10 cellular contexts compared by ENCODE assay signal in genomic region chr17:81096741-81097133, GRCh38.
DNase-seq lines count a peak whose midpoint lies in the region; ATAC-seq, FAIRE-seq and TF ChIP-seq lines count a peak whose summit lies in the region.
"Had no signal": no experiment of that assay in that cellular context is flagged by ENCODE, and none has a peak within 500 bp of the region (broad histone marks: within the 10 kb centered on the region; RNA-seq: fewer than 3 reads in every experiment).

No MANE protein-coding gene starts in this region.

- TF ChIP-seq POLR2A in H1 (IDR thresholded peaks at IDR 0.05; ENCODE audit: control extremely low read depth in 1 of 2, low read depth in 2 of 2, low read length in 2 of 2), result no peak

- ATAC-seq in PC-3, result no peak
- no peak for ATAC-seq in HG03108 (IDR thresholded peaks at IDR 0.05; ENCODE audit: unreplicated experiment)

- H3K9me3 Mint-ChIP-seq in neural progenitor cell, result no peaks in the 10 kb centered on the region

- no peak overlapping the region for H4K91ac ChIP-seq in H1 (replicated peaks; ENCODE audit: insufficient read length, low read length)

- H3K23ac ChIP-seq in H1 (ENCODE audit: insufficient read length), result no peak overlapping the region

- H3K27me3 Mint-ChIP-seq in neural progenitor cell (ENCODE audit: insufficient read depth, low read depth), result peaks cover 5% of the 10 kb centered on the region

- H3F3A ChIP-seq in PC-3 (ENCODE audit: low read length, unreplicated experiment) (peaks cover 3% of the 10 kb centered on the region), neural progenitor cell (ENCODE audit: low read depth) (peaks cover 21% of the 10 kb centered on the region)

- H3K9me2 ChIP-seq in PC-3 (replicated peaks; ENCODE audit: low read length), result no peaks in the 10 kb centered on the region

- H3K27ac Mint-ChIP-seq in neural progenitor cell, result peak overlapping the region; percentile 87

- no peak for TF ChIP-seq CTCF in PC-3 (conservative IDR thresholded peaks at IDR 0.05; ENCODE audit: low read depth, low read length)
- no peak for TF ChIP-seq CTCF in H1 (IDR thresholded peaks at IDR 0.05; ENCODE audit: control extremely low read depth in 1 of 3, insufficient read depth in 1 of 3, low read depth in 1 of 3, low read length in 3 of 3)
- TF ChIP-seq CTCF in neural progenitor cell (IDR thresholded peaks at IDR 0.05), result no peak

- DNase-seq in PC-3 (no peak), H1 (ENCODE audit: low read depth in 1 of 2, low spot score in 2 of 2) (no peak), neural progenitor cell (ENCODE audit: low spot score) (no peak), T-helper 1 cell (no peak), NOMO-1 treated with dmso at 0.1 percent for 144 hours (lab: John Stamatoyannopoulos, UW; ENCODE audit: unreplicated experiment) (no peak), hippocampal formation (lab: John Stamatoyannopoulos, UW) (no peak)
- DNase-seq: NCI-H1105 had no signal

- H3K27me3 ChIP-seq in BLaER1 (peaks cover 77% of the 10 kb centered on the region), PC-3 (ENCODE audit: low read length) (no peaks in the 10 kb centered on the region), H1 (replicated peaks in 1 of 4; ENCODE audit: control insufficient read depth in 3 of 4, extremely low read depth in 1 of 4, insufficient read depth in 3 of 4, low read length in 3 of 4) (no peaks in the 10 kb centered on the region), neural progenitor cell (no peaks in the 10 kb centered on the region)

- peak overlapping the region; percentile 72; the same call in 1 of the 2 replicates for H2BK20ac ChIP-seq in H1 (ENCODE audit: low read length)

- H3K9me3 ChIP-seq in BLaER1 (no peaks in the 10 kb centered on the region), PC-3 (ENCODE audit: low read length) (no peaks in the 10 kb centered on the region), H1 (ENCODE audit: insufficient read depth in 2 of 2, low read depth in 1 of 2, low read length in 1 of 2) (no peaks in the 10 kb centered on the region), neural progenitor cell (ENCODE audit: low read depth) (no peaks in the 10 kb centered on the region)
- H3K9me3 ChIP-seq: neutrophil had no signal

- peaks cover 74% of the 10 kb centered on the region for H4K20me1 ChIP-seq in BLaER1
- no peaks in the 10 kb centered on the region for H4K20me1 ChIP-seq in PC-3 (ENCODE audit: low read length)
- H4K20me1 ChIP-seq in H1 (replicated peaks in 1 of 2; ENCODE audit: control insufficient read depth in 1 of 2, insufficient read depth in 2 of 2, low read length in 2 of 2), result peaks cover 0 to 2% of the 10 kb centered on the region in 2 experiments
- H4K20me1 ChIP-seq in neural progenitor cell (ENCODE audit: low read depth), result peaks cover 6% of the 10 kb centered on the region

- no peak overlapping the region for H4K5ac ChIP-seq in H1 (ENCODE audit: insufficient read length, low read depth, low read length)

- H2BK15ac ChIP-seq in H1 (ENCODE audit: low read length), result no peak overlapping the region; the same call in 1 of the 2 replicates

- H3K36me3 Mint-ChIP-seq in neural progenitor cell, result no peaks in the 10 kb centered on the region

- peaks cover 55% of the 10 kb centered on the region for H3K4me1 Mint-ChIP-seq in neural progenitor cell

- H3K23me2 ChIP-seq in H1 (ENCODE audit: low read depth, low read length), result no peaks in the 10 kb centered on the region

- peak overlapping the region; percentile 51; the same call in 1 of the 2 replicates for H4K8ac ChIP-seq in H1 (ENCODE audit: extremely low read depth, insufficient read depth, low read length)

- H3K79me2 ChIP-seq in PC-3 (ENCODE audit: low read length) (no peaks in the 10 kb centered on the region), H1 (ENCODE audit: control insufficient read depth in 1 of 2, insufficient read depth in 2 of 2, low read length in 2 of 2) (no peaks in the 10 kb centered on the region), neural progenitor cell (ENCODE audit: low read depth) (no peaks in the 10 kb centered on the region)

- TF ChIP-seq EP300 in H1 (IDR thresholded peaks at IDR 0.05; ENCODE audit: borderline replicate concordance in 1 of 2, low read depth in 2 of 2, low read length in 2 of 2), result no peak

- peak overlapping the region; percentile 78; the same call in 1 of the 2 replicates for H3K18ac ChIP-seq in H1 (ENCODE audit: extremely low read depth, low read length)

- H3K14ac ChIP-seq in H1 (ENCODE audit: insufficient read length), result no peak overlapping the region

- no peak overlapping the region for H2AK5ac ChIP-seq in H1 (ENCODE audit: low read depth, low read length)

- no peak overlapping the region for H3K27ac ChIP-seq in BLaER1
- H3K27ac ChIP-seq in PC-3 (ENCODE audit: low read length), result peak overlapping the region; percentile 90
- H3K27ac ChIP-seq in H1 (ENCODE audit: low read depth, low read length), result no peak overlapping the region
- no peak overlapping the region for H3K27ac ChIP-seq in neural progenitor cell
- H3K27ac ChIP-seq: neutrophil had no signal

- FAIRE-seq in H1 (lab: Jason Lieb, UNC), result no peak

- no peak overlapping the region for H2BK120ac ChIP-seq in H1 (replicated peaks; ENCODE audit: low read depth, low read length)

- H3K36me3 ChIP-seq in BLaER1 (no peaks in the 10 kb centered on the region), PC-3 (ENCODE audit: low read depth, low read length) (peaks cover 11% of the 10 kb centered on the region; the same call in 1 of the 2 replicates), H1 (ENCODE audit: control insufficient read depth in 2 of 4, insufficient read depth in 4 of 4, low read length in 3 of 4) (no peaks in the 10 kb centered on the region), neural progenitor cell (no peaks in the 10 kb centered on the region)
- H3K36me3 ChIP-seq: neutrophil had no signal

- H3K4ac ChIP-seq in H1 (replicated peaks; ENCODE audit: insufficient read length, low read depth, low read length), result no peak overlapping the region

- H3K79me1 ChIP-seq in H1 (ENCODE audit: low read depth, low read length), result no peaks in the 10 kb centered on the region

- 84% methylated on average over 7 of the region's 7 CpGs; no CpG with 5 or more reads in 1 of the 2 experiments for WGBS in H1 (ENCODE audit: extremely low coverage in 1 of 2, insufficient coverage in 1 of 2, insufficient read length in 1 of 2, insufficient replicate concordance in 2 of 2, low coverage in 1 of 2, low lambda C conversion rate in 2 of 2, missing lambda C conversion rate in 1 of 2), 2 experiments

- no peak overlapping the region for H3K9ac ChIP-seq in BLaER1
- peak overlapping the region; percentile 82 for H3K9ac ChIP-seq in PC-3 (ENCODE audit: low read length)
- H3K9ac ChIP-seq in H1 (replicated peaks in 1 of 4; ENCODE audit: extremely low read depth in 1 of 4, low read depth in 3 of 4, low read length in 3 of 4), result no peak overlapping the region
- H3K9ac ChIP-seq in neural progenitor cell, result no peak overlapping the region

- peak overlapping the region; percentile 78 for H3K4me3 Mint-ChIP-seq in neural progenitor cell

- peaks cover 50% of the 10 kb centered on the region for H3K4me1 ChIP-seq in BLaER1
- peaks cover 53% of the 10 kb centered on the region for H3K4me1 ChIP-seq in PC-3 (ENCODE audit: insufficient read depth, low read length)
- H3K4me1 ChIP-seq in H1 (replicated peaks in 1 of 4; ENCODE audit: control insufficient read depth in 3 of 4, insufficient read depth in 4 of 4, low read length in 3 of 4), result peaks cover 7 to 29% (median 21%) of the 10 kb centered on the region in 4 experiments
- peaks cover 42% of the 10 kb centered on the region for H3K4me1 ChIP-seq in neural progenitor cell

- CTCF ChIA-PET in PC-3 (lab: Charles Lee) (interaction anchor here (0.6 to 2.4 kb wide), 3 partner anchors 60 to 325 kb away, joined by 3 to 21 read pairs (median 8); no protein-coding TSS in a partner anchor), H1 (lab: Charles Lee; ENCODE audit: partially characterized antibody) (interaction anchor here (0.9 to 7.6 kb wide), 16 partner anchors 9 to 268 kb away, joined by 3 to 110 read pairs (median 6); partner anchors contain the start of gene CHMP6)

- H3K56ac ChIP-seq in H1 (replicated peaks; ENCODE audit: insufficient read length, low read depth, low read length), result no peak overlapping the region

- BruUV-seq in PC-3 (replicated peaks; lab: Mats Ljungman, UMichigan), result no TSS peak

- H3K4me2 ChIP-seq in BLaER1 (peak overlapping the region; percentile 84), PC-3 (ENCODE audit: low read length) (peak overlapping the region; percentile 94), H1 (ENCODE audit: insufficient read depth in 1 of 2, low read depth in 2 of 2, low read length in 2 of 2) (peak overlapping the region in 1 of 2 experiments; percentile 50; a peak in 1 of 4 replicates), neural progenitor cell (peak overlapping the region; percentile 61)

- H2AFZ ChIP-seq in PC-3 (ENCODE audit: low read length), result no peak overlapping the region
- no peak overlapping the region for H2AFZ ChIP-seq in H1 (ENCODE audit: low read length)
- no peak overlapping the region for H2AFZ ChIP-seq in neural progenitor cell (replicated peaks)

- no peak for TF ChIP-seq RAD21 in H1 (IDR thresholded peaks at IDR 0.05 in 1 of 2, conservative IDR thresholded peaks at IDR 0.05 in 1 of 2; ENCODE audit: low read depth in 2 of 2, low read length in 2 of 2)

- H2BK12ac ChIP-seq in H1 (ENCODE audit: low read depth, low read length), result 0 out of 2 replicates have a peak overlapping the region, but pooled peaks have one; percentile 50

- no peak overlapping the region for H3K4me3 ChIP-seq in BLaER1
- H3K4me3 ChIP-seq in PC-3 (ENCODE audit: low read length), result no peak overlapping the region
- H3K4me3 ChIP-seq in H1 (ENCODE audit: extremely low read depth in 1 of 4, insufficient read depth in 2 of 4, low read depth in 3 of 4, low read length in 4 of 4), result no peak overlapping the region
- no peak overlapping the region for H3K4me3 ChIP-seq in neural progenitor cell

- intact Hi-C loops in PC-3 (cut with micrococcal nuclease), result no loop called here

- H2BK5ac ChIP-seq in H1 (ENCODE audit: low read depth, low read length), result peak overlapping the region; percentile 88

- POLR2A ChIA-PET in PC-3 (lab: Charles Lee; ENCODE audit: unreplicated experiment) (interaction anchor here (0.5 to 0.8 kb wide), 2 partner anchors 63 to 240 kb away, joined by 3 read pairs; no protein-coding TSS in a partner anchor), H1 (lab: Charles Lee; ENCODE audit: partially characterized antibody) (interaction anchor here (1.2 to 2.5 kb wide), 4 partner anchors 11 to 92 kb away, joined by 3 to 6 read pairs (median 3); no protein-coding TSS in a partner anchor)
